Comparison of ENCODE assay signal across 8 cellular contexts in genomic region chr2:207311316-207312005, GRCh38.
DNase-seq lines count a peak whose midpoint lies in the region; ATAC-seq and TF ChIP-seq lines count a peak whose summit lies in the region.

No MANE protein-coding gene starts in this region.

- no peaks in the 10 kb centered on the region for H3K4me1 ChIP-seq in CD4-positive, CD25-positive, alpha-beta regulatory T cell (ENCODE audit: control insufficient read depth, insufficient read depth, low read length, poor library complexity, severe bottlenecking)
- peaks cover 0 to 6% of the 10 kb centered on the region in 2 donors for H3K4me1 ChIP-seq in naive thymus-derived CD4-positive, alpha-beta T cell (ENCODE audit: control insufficient read depth in 2 of 2, insufficient read depth in 2 of 2, low read length in 2 of 2)

- no peak overlapping the region for H3K4me3 ChIP-seq in CD4-positive, CD25-positive, alpha-beta regulatory T cell (ENCODE audit: low read depth, low read length)
- H3K4me3 ChIP-seq in naive thymus-derived CD4-positive, alpha-beta T cell (ENCODE audit: low read length) = no peak overlapping the region

- ATAC-seq in CD4-positive, CD25-positive, alpha-beta regulatory T cell (ENCODE audit: low read depth in 2 of 2) = peak; percentile 66
- ATAC-seq in GM18909 (IDR thresholded peaks at IDR 0.05; ENCODE audit: poor library complexity, unreplicated experiment) (peak; percentile 87), HG03139 (IDR thresholded peaks at IDR 0.05; ENCODE audit: unreplicated experiment) (peak; percentile 82)
- ATAC-seq in effector memory CD8-positive, alpha-beta T cell (replicated peaks) = peak; percentile 48
- peak; percentile 90 for ATAC-seq in naive thymus-derived CD4-positive, alpha-beta T cell

- intact Hi-C loops in naive thymus-derived CD4-positive, alpha-beta T cell (cut with micrococcal nuclease) = no loop called here

- H3K9me3 Mint-ChIP-seq in CD4-positive, CD25-positive, alpha-beta regulatory T cell = no peaks in the 10 kb centered on the region
- no peaks in the 10 kb centered on the region for H3K9me3 Mint-ChIP-seq in effector memory CD8-positive, alpha-beta T cell
- peaks cover 0 to 2% (median 0%) of the 10 kb centered on the region in 11 donors for H3K9me3 Mint-ChIP-seq in naive thymus-derived CD4-positive, alpha-beta T cell
- H3K9me3 Mint-ChIP-seq in mesothelial cell of epicardium = no peaks in the 10 kb centered on the region

- H3K36me3 Mint-ChIP-seq in CD4-positive, CD25-positive, alpha-beta regulatory T cell = no peaks in the 10 kb centered on the region
- no peaks in the 10 kb centered on the region for H3K36me3 Mint-ChIP-seq in effector memory CD8-positive, alpha-beta T cell (ENCODE audit: insufficient read depth)
- peaks cover 0 to 2% (median 0%) of the 10 kb centered on the region in 5 donors for H3K36me3 Mint-ChIP-seq in naive thymus-derived CD4-positive, alpha-beta T cell
- H3K36me3 Mint-ChIP-seq in mesothelial cell of epicardium = no peaks in the 10 kb centered on the region

- CTCF ChIA-PET in naive thymus-derived CD4-positive, alpha-beta T cell (lab: Charles Lee) = no interaction called here
- CTCF ChIA-PET in HEK293T (lab: Yijun Ruan, JAX) = no interaction called here

- peak in 1 of 3 donors; percentile 46 for DNase-seq in CD4-positive, CD25-positive, alpha-beta regulatory T cell
- DNase-seq in RPMI8226 (peak; percentile 8), HEK293T (ENCODE audit: extremely low spot score) (no peak), mesothelial cell of epicardium (ENCODE audit: low spot score in 2 of 2, unreplicated experiment in 2 of 2) (no peak)
- DNase-seq in effector memory CD8-positive, alpha-beta T cell = no peak
- no peak for DNase-seq in naive thymus-derived CD4-positive, alpha-beta T cell

- no peaks in the 10 kb centered on the region for H3K9me3 ChIP-seq in CD4-positive, CD25-positive, alpha-beta regulatory T cell (ENCODE audit: control insufficient read depth in 2 of 2, low read length in 2 of 2)
- no peaks in the 10 kb centered on the region for H3K9me3 ChIP-seq in naive thymus-derived CD4-positive, alpha-beta T cell (ENCODE audit: control insufficient read depth in 2 of 3, low read length in 3 of 3)

- H3K4me3 Mint-ChIP-seq in CD4-positive, CD25-positive, alpha-beta regulatory T cell = no peak overlapping the region
- no peak overlapping the region for H3K4me3 Mint-ChIP-seq in effector memory CD8-positive, alpha-beta T cell
- peak overlapping the region in 1 of 10 donors; percentile 60 for H3K4me3 Mint-ChIP-seq in naive thymus-derived CD4-positive, alpha-beta T cell
- H3K4me3 Mint-ChIP-seq in mesothelial cell of epicardium = no peak overlapping the region

- no peaks in the 10 kb centered on the region for H3K27me3 ChIP-seq in CD4-positive, CD25-positive, alpha-beta regulatory T cell (ENCODE audit: control insufficient read depth, insufficient read depth, low read length)
- H3K27me3 ChIP-seq in naive thymus-derived CD4-positive, alpha-beta T cell (ENCODE audit: control insufficient read depth in 2 of 2, insufficient read depth in 2 of 2, low read length in 2 of 2) = no peaks in the 10 kb centered on the region

- peaks cover 5% of the 10 kb centered on the region for H3K27me3 Mint-ChIP-seq in CD4-positive, CD25-positive, alpha-beta regulatory T cell
- H3K27me3 Mint-ChIP-seq in effector memory CD8-positive, alpha-beta T cell = peaks cover 0 to 4% of the 10 kb centered on the region in 2 donors
- no peaks in the 10 kb centered on the region for H3K27me3 Mint-ChIP-seq in naive thymus-derived CD4-positive, alpha-beta T cell
- H3K27me3 Mint-ChIP-seq in mesothelial cell of epicardium (ENCODE audit: low read depth) = peaks cover 1% of the 10 kb centered on the region

- peaks cover 0 to 15% (median 12%) of the 10 kb centered on the region in 4 donors for H3K4me1 Mint-ChIP-seq in CD4-positive, CD25-positive, alpha-beta regulatory T cell
- H3K4me1 Mint-ChIP-seq in effector memory CD8-positive, alpha-beta T cell (ENCODE audit: low read depth in 2 of 2) = peaks cover 0 to 1% of the 10 kb centered on the region in 2 donors
- peaks cover 5 to 31% (median 13%) of the 10 kb centered on the region in 7 donors for H3K4me1 Mint-ChIP-seq in naive thymus-derived CD4-positive, alpha-beta T cell
- no peaks in the 10 kb centered on the region for H3K4me1 Mint-ChIP-seq in mesothelial cell of epicardium

- POLR2A ChIA-PET in naive thymus-derived CD4-positive, alpha-beta T cell (lab: Charles Lee) = no interaction called here
- POLR2A ChIA-PET in HEK293T (lab: Yijun Ruan, JAX) = no interaction called here

- no peak for TF ChIP-seq CTCF in mesothelial cell of epicardium (IDR thresholded peaks at IDR 0.05; ENCODE audit: unreplicated experiment)

- H3K27ac ChIP-seq in CD4-positive, CD25-positive, alpha-beta regulatory T cell (ENCODE audit: insufficient read depth, low read length, poor library complexity, severe bottlenecking) = no peak overlapping the region
- no peak overlapping the region for H3K27ac ChIP-seq in naive thymus-derived CD4-positive, alpha-beta T cell (ENCODE audit: low read depth, low read length)

- H3K27ac Mint-ChIP-seq in CD4-positive, CD25-positive, alpha-beta regulatory T cell = peak overlapping the region in 1 of 3 donors; percentile 21
- no peak overlapping the region for H3K27ac Mint-ChIP-seq in effector memory CD8-positive, alpha-beta T cell
- peak overlapping the region in 1 of 9 donors; percentile 69 for H3K27ac Mint-ChIP-seq in naive thymus-derived CD4-positive, alpha-beta T cell
- no peak overlapping the region for H3K27ac Mint-ChIP-seq in mesothelial cell of epicardium

- H3K36me3 ChIP-seq in CD4-positive, CD25-positive, alpha-beta regulatory T cell (ENCODE audit: control insufficient read depth, insufficient read depth, low read length) = no peaks in the 10 kb centered on the region
- H3K36me3 ChIP-seq in naive thymus-derived CD4-positive, alpha-beta T cell (ENCODE audit: control insufficient read depth in 2 of 3, insufficient read depth in 3 of 3, low read length in 3 of 3) = no peaks in the 10 kb centered on the region

TF ChIP-seq in HEK293T, 16 proteins besides CTCF, POLR2A, EP300 and RAD21:
- TF ChIP-seq FOXM1 (IDR thresholded peaks at IDR 0.05; ENCODE audit: borderline replicate concordance) = no peak
- no peak for TF ChIP-seq L3MBTL2 (conservative IDR thresholded peaks at IDR 0.05)
- TF ChIP-seq BHLHE40 (IDR thresholded peaks at IDR 0.05; ENCODE audit: borderline replicate concordance) = no peak
- no peak for TF ChIP-seq ARNT (IDR thresholded peaks at IDR 0.05)
- TF ChIP-seq NFRKB (IDR thresholded peaks at IDR 0.05) = no peak
- TF ChIP-seq ZNF384 (IDR thresholded peaks at IDR 0.05) = no peak
- no peak for TF ChIP-seq LEF1 (IDR thresholded peaks at IDR 0.05; ENCODE audit: borderline replicate concordance)
- no peak for TF ChIP-seq SUZ12 (IDR thresholded peaks at IDR 0.05)
- TF ChIP-seq TARDBP (IDR thresholded peaks at IDR 0.05) = no peak
- no peak for TF ChIP-seq CTBP1 (IDR thresholded peaks at IDR 0.05; ENCODE audit: borderline replicate concordance)
- no peak for TF ChIP-seq ELF4 (IDR thresholded peaks at IDR 0.05)
- no peak for TF ChIP-seq FOXA1 (IDR thresholded peaks at IDR 0.05)
- no peak for TF ChIP-seq SP1 (IDR thresholded peaks at IDR 0.05)
- TF ChIP-seq HDGF (IDR thresholded peaks at IDR 0.05; ENCODE audit: borderline replicate concordance) = no peak
- no peak for TF ChIP-seq PKNOX1 (IDR thresholded peaks at IDR 0.05)
- no peak for TF ChIP-seq FOXK2 (IDR thresholded peaks at IDR 0.05)
